ENCODE assay signal across 12 cellular contexts in the genomic region with DNA sequence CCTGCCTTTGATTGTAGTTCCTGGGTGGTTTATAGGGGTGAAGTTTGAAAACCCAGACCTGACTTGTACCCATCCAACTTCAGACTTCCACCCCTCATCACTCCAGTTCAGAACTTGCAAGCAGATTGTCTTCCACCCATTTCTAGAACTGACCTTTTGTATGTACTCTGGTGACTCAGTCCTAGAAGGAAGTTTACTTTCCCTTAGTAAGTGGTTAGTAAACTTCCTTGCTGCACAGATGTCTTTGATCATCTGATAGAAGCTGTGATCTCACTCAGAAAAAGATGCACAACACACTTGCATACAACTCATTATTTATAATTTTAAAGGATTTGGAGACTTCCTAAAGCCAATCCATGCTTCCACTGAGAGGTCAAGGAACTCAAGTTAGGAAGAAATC.
A peak's percentile ranks its signal among the peaks of the same experiment; 100 is the strongest.
DNase-seq lines count a peak whose midpoint lies in the region; TF ChIP-seq lines count a peak whose summit lies in the region.
"Had no signal": no experiment of that assay in that cellular context is flagged by ENCODE, and none has a peak within 500 bp of the region (broad histone marks: within the 10 kb centered on the region; RNA-seq: fewer than 3 reads in every experiment).

No MANE protein-coding gene starts in this region.

- H3F3A ChIP-seq in GM23248 (ENCODE audit: insufficient read depth) = peaks cover 21% of the 10 kb centered on the region

- no peak overlapping the region for H3K27ac Mint-ChIP-seq in nephron progenitor cell

- no peaks in the 10 kb centered on the region for H3K4me1 Mint-ChIP-seq in nephron progenitor cell

- no peaks in the 10 kb centered on the region for H3K36me3 Mint-ChIP-seq in nephron progenitor cell (ENCODE audit: low read depth)

- no peak overlapping the region for H3K4me3 Mint-ChIP-seq in nephron progenitor cell

- peak overlapping the region; percentile 82 for H3K27ac ChIP-seq in GM23248

- H3K4me1 ChIP-seq in GM23248 (ENCODE audit: insufficient read depth) (peaks cover 22% of the 10 kb centered on the region), HAP-1 (no peaks in the 10 kb centered on the region)

- H3K4me3 ChIP-seq in GM23248 (peak overlapping the region; percentile 43), HAP-1 (no peak overlapping the region)

- H4K20me1 ChIP-seq in GM23248 (ENCODE audit: insufficient read depth) = no peaks in the 10 kb centered on the region

- peak overlapping the region; percentile 44 for H3K9ac ChIP-seq in GM23248

- H3K9me3 Mint-ChIP-seq in nephron progenitor cell = no peaks in the 10 kb centered on the region

- H3K4me2 ChIP-seq in GM23248 (ENCODE audit: unreplicated experiment) = peak overlapping the region; percentile 52

- no peaks in the 10 kb centered on the region for H3K9me2 ChIP-seq in GM23248 (ENCODE audit: insufficient read depth)

- H3K9me3 ChIP-seq in GM23248 (ENCODE audit: low read depth) = no peaks in the 10 kb centered on the region
- no peaks in the 10 kb centered on the region for H3K9me3 ChIP-seq in HAP-1

- H3K79me2 ChIP-seq in GM23248 (ENCODE audit: insufficient read depth) = no peaks in the 10 kb centered on the region

- in situ Hi-C loops in GM23248 (cut with MboI) (no loop called here), HAP-1 (cut with MboI; ENCODE audit: low sequenced_read_pairs) (no loop called here)

- H3K27me3 ChIP-seq in GM23248 (replicated peaks; ENCODE audit: insufficient read depth) = no peaks in the 10 kb centered on the region
- H3K27me3 ChIP-seq in HAP-1 (ENCODE audit: low read depth) = no peaks in the 10 kb centered on the region

- DNase-seq in GM23248 (peak; percentile 94), NOMO-1 treated with dmso at 0.1 percent for 144 hours (lab: John Stamatoyannopoulos, UW; ENCODE audit: unreplicated experiment) (peak; percentile 3), fibroblast of gingiva (ENCODE audit: low read depth) (peak; percentile 62), stromal cell of bone marrow (ENCODE audit: low read depth) (peak; percentile 64), HAP-1 (ENCODE audit: low spot score in 2 of 2) (no peak), nephron progenitor cell (no peak), NCI-H187 (lab: John Stamatoyannopoulos, UW) (no peak), NCI-H510A treated with DMSO at 0.1 percent for 48 hours (lab: John Stamatoyannopoulos, UW) (no peak)
- DNase-seq: activated T-cell treated with anti-CD3 and anti-CD28 coated beads for 4 hours, NCI-H2227 treated with DMSO at 0.1 percent for 48 hours, posterior cingulate gyrus, T-helper 2 cell had no signal

- peaks cover under 1% of the 10 kb centered on the region for H3K27me3 Mint-ChIP-seq in nephron progenitor cell (ENCODE audit: low read depth, poor library complexity)

- H2AFZ ChIP-seq in GM23248 = no peak overlapping the region

- H3K36me3 ChIP-seq in GM23248 (ENCODE audit: low read depth) (no peaks in the 10 kb centered on the region), HAP-1 (replicated peaks) (no peaks in the 10 kb centered on the region)

- no peak for TF ChIP-seq CTCF in nephron progenitor cell (IDR thresholded peaks at IDR 0.05)

Comparison
In these comparisons a context has a peak if more than half of its experiments do, and no peak if none do; other contexts are left out.
1. DNase-seq: peak in GM23248 (single experiment), NOMO-1 treated with dmso at 0.1 percent for 144 hours (single experiment), fibroblast of gingiva (single experiment) and stromal cell of bone marrow (single experiment); none in HAP-1 (0 of 2), nephron progenitor cell (single experiment), NCI-H187 (0 of 2) and NCI-H510A treated with DMSO at 0.1 percent for 48 hours (single experiment).